8 cellular contexts compared by ENCODE assay signal in the genomic region with DNA sequence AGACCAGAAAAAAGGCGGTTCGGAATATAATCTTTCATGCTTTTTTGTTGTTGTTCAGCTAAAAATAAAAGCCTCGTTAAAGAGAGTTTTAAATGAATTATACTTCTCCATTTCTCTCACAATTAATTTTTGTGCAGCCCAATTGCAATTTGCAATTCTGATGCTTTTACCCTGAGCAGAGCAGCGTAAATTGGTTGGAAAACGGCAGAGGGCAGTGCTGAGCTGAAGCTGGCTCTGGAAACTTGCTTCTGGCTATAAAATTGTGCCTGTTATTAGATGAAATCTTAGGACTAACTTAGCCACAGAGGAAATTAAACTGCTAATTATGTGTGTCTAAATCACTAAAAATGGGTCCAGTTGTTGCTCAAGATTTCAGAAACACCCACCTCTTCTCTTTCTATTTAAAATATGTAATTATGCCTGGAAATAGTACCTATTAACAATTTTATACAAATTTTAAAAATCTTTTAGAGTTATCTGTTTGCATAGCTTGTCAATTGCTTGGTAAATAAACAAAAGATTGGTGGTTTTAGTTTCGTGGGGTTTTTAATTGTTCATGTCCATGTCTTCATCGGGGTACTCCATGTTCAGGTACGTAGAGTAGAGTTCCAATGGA.
A peak's percentile ranks its signal among the peaks of the same experiment; 100 is the strongest.
DNase-seq lines count a peak whose midpoint lies in the region; ATAC-seq, FAIRE-seq and TF ChIP-seq lines count a peak whose summit lies in the region.

No MANE protein-coding gene starts in this region.

- no peak overlapping the region for H2BK120ac ChIP-seq in H9 (ENCODE audit: low read depth, low read length, poor library complexity, severe bottlenecking)

- H3K79me2 ChIP-seq in H9 (ENCODE audit: insufficient read depth, low read length) (no peaks in the 10 kb centered on the region), K562 (ENCODE audit: control insufficient read depth, insufficient read depth, low read length) (no peaks in the 10 kb centered on the region)

- H3K56ac ChIP-seq in H9 (ENCODE audit: insufficient read length, low read depth, low read length) = no peak overlapping the region

- H4K20me1 ChIP-seq in H9 (ENCODE audit: control insufficient read depth, insufficient read depth, insufficient read length) (no peaks in the 10 kb centered on the region), K562 (replicated peaks; ENCODE audit: control insufficient read depth, insufficient read depth, low read length) (no peaks in the 10 kb centered on the region)

- H3K9ac ChIP-seq in H9 (ENCODE audit: extremely low read depth, insufficient read length, low read length) (no peak overlapping the region), K562 (ENCODE audit: insufficient read depth in 1 of 2, low read depth in 2 of 2, low read length in 2 of 2) (no peak overlapping the region)

- TF ChIP-seq POLR2A in K562 (conservative IDR thresholded peaks at IDR 0.05) = no peak

- intact Hi-C loops in K562 (cut with micrococcal nuclease) = no loop called here
- intact Hi-C loops in activated T-helper 1 cell treated with anti-CD3 and anti-CD28 coated beads, Interleukin-12 subunit alpha, Interleukin-12 subunit beta, Interleukin-2, Interleukin-4 antibody, amounts not matched to agents 30 ng/mL and 10 ng/mL and 1 ng/mL, durations not matched to agents 14 hours and 24 hours and 36 hours (cut with micrococcal nuclease) = loop anchor here (1.0 kb wide), 1 partner anchor 1045 kb away; no protein-coding TSS in a partner anchor

- CTCF ChIA-PET in K562 (lab: Yijun Ruan, JAX; ENCODE audit: low intra/inter-chr PET ratio) = no interaction called here

- TF ChIP-seq EP300 in K562 (IDR thresholded peaks at IDR 0.05; ENCODE audit: low read length) = no peak

- H3K36me3 ChIP-seq in BE2C (no peaks in the 10 kb centered on the region), K562 (ENCODE audit: control insufficient read depth, insufficient read depth, low read length) (no peaks in the 10 kb centered on the region)

- no peaks in the 10 kb centered on the region for H3K9me1 ChIP-seq in K562 (ENCODE audit: control insufficient read depth, insufficient read depth, low read length)

- H2BK20ac ChIP-seq in H9 (ENCODE audit: low read depth, low read length, poor library complexity, severe bottlenecking) = no peak overlapping the region

- H3K4me3 ChIP-seq in BE2C (ENCODE audit: low read depth, low read length) (no peak overlapping the region), K562 (no peak overlapping the region)

- H2BK15ac ChIP-seq in H9 (ENCODE audit: low read depth, low read length) = no peak overlapping the region

- H3T11ph ChIP-seq in H9 (ENCODE audit: low read length) = no peak overlapping the region

- no peak overlapping the region for H4K91ac ChIP-seq in H9 (ENCODE audit: insufficient read length, low read depth, low read length)

- no TSS peak for BruUV-seq in K562 (replicated peaks; lab: Mats Ljungman, UMichigan)

- H2BK12ac ChIP-seq in H9 (ENCODE audit: insufficient read length, low read depth, low read length) = no peak overlapping the region

- H3K14ac ChIP-seq in H9 (ENCODE audit: insufficient read depth, low read length) = no peak overlapping the region

- no peak overlapping the region for H3K4me3 Mint-ChIP-seq in H9
- no peak overlapping the region for H3K4me3 Mint-ChIP-seq in activated T-helper 1 cell treated with anti-CD3 and anti-CD28 coated beads, Interleukin-12 subunit alpha, Interleukin-12 subunit beta, Interleukin-2, Interleukin-4 antibody, amounts not matched to agents 30 ng/mL and 10 ng/mL and 1 ng/mL, durations not matched to agents 14 hours and 24 hours and 36 hours

- TF ChIP-seq CTCF in BE2C (IDR thresholded peaks at IDR 0.05; ENCODE audit: low read depth, low read length) (peak; percentile 98), H9 (conservative IDR thresholded peaks at IDR 0.05) (peak; percentile 85), K562 (IDR thresholded peaks at IDR 0.05 in 2 of 3, conservative IDR thresholded peaks at IDR 0.05 in 1 of 3; ENCODE audit: insufficient read depth in 2 of 3, low read depth in 1 of 3, low read length in 3 of 3) (peak in 2 of 3 experiments; percentile 39 to 49; a peak in 3 of 6 replicates)

- no peak overlapping the region for H3K27ac Mint-ChIP-seq in H9
- H3K27ac Mint-ChIP-seq in activated T-helper 1 cell treated with anti-CD3 and anti-CD28 coated beads, Interleukin-12 subunit alpha, Interleukin-12 subunit beta, Interleukin-2, Interleukin-4 antibody, amounts not matched to agents 30 ng/mL and 10 ng/mL and 1 ng/mL, durations not matched to agents 14 hours and 24 hours and 36 hours = no peak overlapping the region

- H3K4me2 ChIP-seq in H9 (ENCODE audit: insufficient read depth, insufficient read length, low read length) = no peak overlapping the region
- H3K4me2 ChIP-seq in K562 (ENCODE audit: insufficient read depth, low read length) = no peak overlapping the region

- H3K23ac ChIP-seq in H9 (ENCODE audit: insufficient read length, low read depth, low read length) = no peak overlapping the region

- no peaks in the 10 kb centered on the region; the same call in 1 of the 2 replicates for H3K27me3 Mint-ChIP-seq in H9 (ENCODE audit: low read depth)
- no peaks in the 10 kb centered on the region for H3K27me3 Mint-ChIP-seq in activated T-helper 1 cell treated with anti-CD3 and anti-CD28 coated beads, Interleukin-12 subunit alpha, Interleukin-12 subunit beta, Interleukin-2, Interleukin-4 antibody, amounts not matched to agents 30 ng/mL and 10 ng/mL and 1 ng/mL, durations not matched to agents 14 hours and 24 hours and 36 hours (ENCODE audit: insufficient read depth)

- DNase-seq in BE2C (peak; percentile 75), H9 (no peak), NCI-H774 (lab: John Stamatoyannopoulos, UW) (peak; percentile 12), K562 (ENCODE audit: extremely low read depth in 1 of 4, low spot score in 3 of 4) (peak; percentile 4 to 13 (median 11)), iPS-NIHi11 (ENCODE audit: low spot score) (peak; percentile 31)
- DNase-seq in stimulated activated CD4-positive, alpha-beta T cell treated with anti-CD3 and anti-CD28 coated beads, Interleukin-1b, Interleukin-23, amount 100 ng/mL, for 48 hours = peak; percentile 3
- DNase-seq in activated T-helper 1 cell treated with anti-CD3 and anti-CD28 coated beads, Interleukin-12 subunit alpha, Interleukin-12 subunit beta, Interleukin-2, Interleukin-4 antibody, amounts not matched to agents 30 ng/mL and 10 ng/mL and 1 ng/mL, durations not matched to agents 14 hours and 24 hours and 36 hours (ENCODE audit: low spot score) = no peak

- H3K4ac ChIP-seq in H9 (ENCODE audit: low read depth, low read length) = no peak overlapping the region

- no peaks in the 10 kb centered on the region for H3K9me3 ChIP-seq in BE2C
- no peaks in the 10 kb centered on the region for H3K9me3 ChIP-seq in H9 (ENCODE audit: control insufficient read depth, low read depth, low read length)
- no peaks in the 10 kb centered on the region for H3K9me3 ChIP-seq in K562 (replicated peaks; ENCODE audit: control insufficient read depth, insufficient read depth, low read depth, low read length)

- no peak for FAIRE-seq in K562 (lab: Jason Lieb, UNC)

- in situ Hi-C loops in K562 (cut with MboI) = no loop called here

- no peaks in the 10 kb centered on the region for H3K79me1 ChIP-seq in H9 (ENCODE audit: insufficient read depth, low read depth, low read length, poor library complexity, severe bottlenecking)

- H3K18ac ChIP-seq in H9 (ENCODE audit: insufficient read length, low read depth, low read length) = no peak overlapping the region

- no peak overlapping the region for H3K27ac ChIP-seq in H9 (ENCODE audit: insufficient read length, low read depth, low read length)
- no peak overlapping the region for H3K27ac ChIP-seq in K562 (ENCODE audit: extremely low read depth, low read depth, low read length)

- H3K27me3 ChIP-seq in BE2C (no peaks in the 10 kb centered on the region), H9 (ENCODE audit: insufficient read depth, low read length) (no peaks in the 10 kb centered on the region), K562 (ENCODE audit: control insufficient read depth in 2 of 2, insufficient read depth in 2 of 2, low read length in 2 of 2) (no peaks in the 10 kb centered on the region)

- H4K5ac ChIP-seq in H9 (ENCODE audit: insufficient read length, low read depth, low read length) = no peak overlapping the region

- peak; percentile 30 to 40 for TF ChIP-seq RAD21 in K562 (CRISPR knock-in tag; conservative IDR thresholded peaks at IDR 0.05 in 1 of 2, IDR thresholded peaks at IDR 0.05 in 1 of 2)

- no CpG with 5 or more reads among the region's 8 CpGs for WGBS in H9 (ENCODE audit: extremely low coverage, insufficient read length, low lambda C conversion rate)
- WGBS in K562 (ENCODE audit: insufficient coverage, low coverage, missing lambda C conversion rate) = 2% methylated on average over 8 of the region's 8 CpGs

- H3K9me3 Mint-ChIP-seq in H9 = no peaks in the 10 kb centered on the region
- H3K9me3 Mint-ChIP-seq in activated T-helper 1 cell treated with anti-CD3 and anti-CD28 coated beads, Interleukin-12 subunit alpha, Interleukin-12 subunit beta, Interleukin-2, Interleukin-4 antibody, amounts not matched to agents 30 ng/mL and 10 ng/mL and 1 ng/mL, durations not matched to agents 14 hours and 24 hours and 36 hours = no peaks in the 10 kb centered on the region

- no peak overlapping the region for H2AK5ac ChIP-seq in H9 (ENCODE audit: insufficient read length, low read length)

- no peak overlapping the region for H2BK5ac ChIP-seq in H9 (ENCODE audit: insufficient read length, low read length)

- no peak overlapping the region for H4K8ac ChIP-seq in H9 (replicated peaks; ENCODE audit: insufficient read length, low read depth, low read length)

- POLR2A ChIA-PET in K562 (lab: Yijun Ruan, JAX) = no interaction called here

- H3K36me3 Mint-ChIP-seq in H9 (ENCODE audit: insufficient read depth in 1 of 3, low read depth in 3 of 3) = no peaks in the 10 kb centered on the region
- no peaks in the 10 kb centered on the region for H3K36me3 Mint-ChIP-seq in activated T-helper 1 cell treated with anti-CD3 and anti-CD28 coated beads, Interleukin-12 subunit alpha, Interleukin-12 subunit beta, Interleukin-2, Interleukin-4 antibody, amounts not matched to agents 30 ng/mL and 10 ng/mL and 1 ng/mL, durations not matched to agents 14 hours and 24 hours and 36 hours (ENCODE audit: low read depth)

- H3K23me2 ChIP-seq in H9 (ENCODE audit: insufficient read length, low read depth, low read length, poor library complexity, severe bottlenecking) = no peaks in the 10 kb centered on the region

- peaks cover 15 to 19% of the 10 kb centered on the region in 2 experiments for H3K4me1 Mint-ChIP-seq in H9
- no peaks in the 10 kb centered on the region for H3K4me1 Mint-ChIP-seq in activated T-helper 1 cell treated with anti-CD3 and anti-CD28 coated beads, Interleukin-12 subunit alpha, Interleukin-12 subunit beta, Interleukin-2, Interleukin-4 antibody, amounts not matched to agents 30 ng/mL and 10 ng/mL and 1 ng/mL, durations not matched to agents 14 hours and 24 hours and 36 hours (ENCODE audit: low read depth)

- H2AFZ ChIP-seq in H9 (ENCODE audit: low read length) (no peak overlapping the region), K562 (ENCODE audit: low read depth, low read length) (no peak overlapping the region)

- no peak for ATAC-seq in K562
- no peak for ATAC-seq in GM18519 (IDR thresholded peaks at IDR 0.05; ENCODE audit: low FRiP score, unreplicated experiment)

- H3K4me1 ChIP-seq in BE2C (peaks cover 9% of the 10 kb centered on the region), H9 (ENCODE audit: insufficient read depth, low read length) (peaks cover 2% of the 10 kb centered on the region; the same call in 1 of the 2 replicates), K562 (replicated peaks in 1 of 2; ENCODE audit: control insufficient read depth in 2 of 2, insufficient read depth in 2 of 2, low read length in 2 of 2) (no peaks in the 10 kb centered on the region)

Comparison
In these comparisons a context has a peak if more than half of its experiments do, and no peak if none do; other contexts are left out.
1. DNase-seq: peak in BE2C (single experiment), NCI-H774 (single experiment), K562 (4 of 4), iPS-NIHi11 (single experiment) and stimulated activated CD4-positive, alpha-beta T cell treated with anti-CD3 and anti-CD28 coated beads, Interleukin-1b, Interleukin-23, amount 100 ng/mL, for 48 hours (single experiment); none in H9 (single experiment) and activated T-helper 1 cell treated with anti-CD3 and anti-CD28 coated beads, Interleukin-12 subunit alpha, Interleukin-12 subunit beta, Interleukin-2, Interleukin-4 antibody, amounts not matched to agents 30 ng/mL and 10 ng/mL and 1 ng/mL, durations not matched to agents 14 hours and 24 hours and 36 hours (single experiment).
2. CTCF ChIP-seq: peak in every context shown above with its lines; median percentile 98 in BE2C; 85 in H9; 44 in K562.